Comparison of ENCODE assay signal across 14 cellular contexts in genomic region chr1:168341576-168341975, GRCh38.
DNase-seq lines count a peak whose midpoint lies in the region; ATAC-seq lines count a peak whose summit lies in the region.
"Had no signal": no experiment of that assay in that cellular context is flagged by ENCODE, and none has a peak within 500 bp of the region (broad histone marks: within the 10 kb centered on the region; RNA-seq: fewer than 3 reads in every experiment).

No MANE protein-coding gene starts in this region.

- H2AFZ ChIP-seq in GM23248 = no peak overlapping the region

- no peaks in the 10 kb centered on the region for H3K9me3 ChIP-seq in GM23248 (ENCODE audit: low read depth)
- H3K9me3 ChIP-seq: right atrium auricular region had no signal

- H3K9me2 ChIP-seq in GM23248 (ENCODE audit: insufficient read depth) = no peaks in the 10 kb centered on the region

- ATAC-seq in GM21825 (IDR thresholded peaks at IDR 0.05; ENCODE audit: unreplicated experiment) = no peak

- H3K4me3 ChIP-seq in GM23248 = no peak overlapping the region
- H3K4me3 ChIP-seq: PC-9, right atrium auricular region had no signal

- H3K27me3 Mint-ChIP-seq in activated naive CD8-positive, alpha-beta T cell treated with anti-CD3 and anti-CD28 coated beads for 36 hours = no peaks in the 10 kb centered on the region
- H3K27me3 Mint-ChIP-seq: activated naive CD8-positive, alpha-beta T cell; stimulated activated naive CD8-positive, alpha-beta T cell treated with anti-CD3 and anti-CD28 coated beads, Interleukin-15, Interleukin-2, amounts not matched to agents 100 ng/mL and 50 ng/mL, for 24 hours had no signal

- no peaks in the 10 kb centered on the region for H3K27me3 ChIP-seq in GM23248 (replicated peaks; ENCODE audit: insufficient read depth)
- H3K27me3 ChIP-seq: right atrium auricular region had no signal

- H4K20me1 ChIP-seq in GM23248 (ENCODE audit: insufficient read depth) = no peaks in the 10 kb centered on the region

- no peaks in the 10 kb centered on the region for H3K79me2 ChIP-seq in GM23248 (ENCODE audit: insufficient read depth)

- 0 out of 2 replicates have a peak, but pooled peaks cover 11% of the 10 kb centered on the region for H3F3A ChIP-seq in GM23248 (ENCODE audit: insufficient read depth)

- H3K27ac ChIP-seq in GM23248 = no peak overlapping the region; the same call in 1 of the 2 replicates
- H3K27ac ChIP-seq: PC-9, right atrium auricular region had no signal

- H3K4me1 Mint-ChIP-seq in activated naive CD8-positive, alpha-beta T cell treated with anti-CD3 and anti-CD28 coated beads for 36 hours = peaks cover 18% of the 10 kb centered on the region

- WGBS in GM23248 (ENCODE audit: low coverage in 1 of 2, low lambda C conversion rate in 2 of 2, missing lambda C conversion rate in 2 of 2), 2 experiments = 55 to 63% methylated on average over 3 of the region's 3 CpGs

- no peak overlapping the region for H3K4me3 Mint-ChIP-seq in activated naive CD8-positive, alpha-beta T cell treated with anti-CD3 and anti-CD28 coated beads for 36 hours
- H3K4me3 Mint-ChIP-seq: activated naive CD8-positive, alpha-beta T cell; stimulated activated naive CD8-positive, alpha-beta T cell treated with anti-CD3 and anti-CD28 coated beads, Interleukin-15, Interleukin-2, amounts not matched to agents 100 ng/mL and 50 ng/mL, for 24 hours had no signal

- no peaks in the 10 kb centered on the region for H3K36me3 Mint-ChIP-seq in activated naive CD8-positive, alpha-beta T cell treated with anti-CD3 and anti-CD28 coated beads for 36 hours
- H3K36me3 Mint-ChIP-seq: activated naive CD8-positive, alpha-beta T cell had no signal

- H3K9ac ChIP-seq in GM23248 = no peak overlapping the region

- H3K27ac Mint-ChIP-seq in activated naive CD8-positive, alpha-beta T cell treated with anti-CD3 and anti-CD28 coated beads for 36 hours = peak overlapping the region; percentile 18
- H3K27ac Mint-ChIP-seq: activated naive CD8-positive, alpha-beta T cell had no signal

- peak; percentile 10 for DNase-seq in AG08395 (ENCODE audit: low spot score)
- DNase-seq in GM23248 = peak; percentile 73
- DNase-seq in activated naive CD8-positive, alpha-beta T cell treated with anti-CD3 and anti-CD28 coated beads for 36 hours = no peak
- DNase-seq in fibroblast of gingiva (ENCODE audit: low read depth) = peak; percentile 78
- no peak for DNase-seq in middle frontal gyrus (ENCODE audit: extremely low spot score, low spot score)
- DNase-seq in NCI-H1092 (lab: John Stamatoyannopoulos, UW) = no peak
- DNase-seq in HCEC 1CT = no peak
- DNase-seq: activated CD4-positive, alpha-beta T cell treated with anti-CD3 and anti-CD28 coated beads, Interleukin-2, amount 50 U/mL, for 4 hours; DND-41; PC-9 had no signal

- in situ Hi-C loops in GM23248 (cut with MboI) = loop anchor here (10.0 to 25.0 kb wide), 2 partner anchors 243 to 996 kb away; no protein-coding TSS in a partner anchor

- H3K9me3 Mint-ChIP-seq in activated naive CD8-positive, alpha-beta T cell treated with anti-CD3 and anti-CD28 coated beads for 36 hours = no peaks in the 10 kb centered on the region
- H3K9me3 Mint-ChIP-seq: stimulated activated naive CD8-positive, alpha-beta T cell treated with anti-CD3 and anti-CD28 coated beads, Interleukin-15, Interleukin-2, amounts not matched to agents 100 ng/mL and 50 ng/mL, for 24 hours had no signal

- peaks cover 14% of the 10 kb centered on the region for H3K4me1 ChIP-seq in GM23248 (ENCODE audit: insufficient read depth)

- H3K36me3 ChIP-seq in GM23248 (ENCODE audit: low read depth) = no peaks in the 10 kb centered on the region
- H3K36me3 ChIP-seq: right atrium auricular region had no signal

- H3K4me2 ChIP-seq in GM23248 (ENCODE audit: unreplicated experiment) = no peak overlapping the region

Comparison
In these comparisons a context has a peak if more than half of its experiments do, and no peak if none do; other contexts are left out.
1. DNase-seq: peak in AG08395 (single experiment), GM23248 (single experiment) and fibroblast of gingiva (single experiment); none in activated naive CD8-positive, alpha-beta T cell treated with anti-CD3 and anti-CD28 coated beads for 36 hours (single experiment), middle frontal gyrus (single experiment), NCI-H1092 (single experiment) and HCEC 1CT (single experiment).